In genomic region chr3:52479037-52479875, GRCh38 we compare ENCODE assay signal across 19 cellular contexts. TPM values are rescaled to one million over a fixed set of nuclear protein-coding genes. Genes with fewer than 3 reads are reported as not detected.
DNase-seq lines count a peak whose midpoint lies in the region; ATAC-seq and TF ChIP-seq lines count a peak whose summit lies in the region.
"Had no signal": no experiment of that assay in that cellular context is flagged by ENCODE, and none has a peak within 500 bp of the region (broad histone marks: within the 10 kb centered on the region; RNA-seq: fewer than 3 reads in every experiment).

No MANE protein-coding gene starts in this region.

- no peak overlapping the region for H3K4me3 Mint-ChIP-seq in activated T-helper 2 cell treated with anti-CD3 and anti-CD28 coated beads, Interferon-gamma antibody, Interleukin-2, Interleukin-4, amounts not matched to agents 10 μg/mL and 5 μg/mL and 100 μg/mL, durations not matched to agents 14 hours and 24 hours and 36 hours (ENCODE audit: low read depth)
- H3K4me3 Mint-ChIP-seq in endothelial cell (ENCODE audit: unreplicated experiment), result peak overlapping the region; percentile 67
- H3K4me3 Mint-ChIP-seq in stimulated activated effector memory CD8-positive, alpha-beta T cell treated with anti-CD3 and anti-CD28 coated beads, Interleukin-12 subunit alpha, Interleukin-12 subunit beta, amount 100 ng/mL, for 72 hours, result no peak overlapping the region
- H3K4me3 Mint-ChIP-seq in activated CD4-positive, alpha-beta T cell treated with anti-CD3 and anti-CD28 coated beads, Interleukin-2, amount 10 ng/mL, durations not matched to agents 24 days and 14 days, result no peak overlapping the region
- H3K4me3 Mint-ChIP-seq: CD4-positive, alpha-beta T cell had no signal

- peak; percentile 42 for DNase-seq in SK-N-DZ (ENCODE audit: low spot score)
- DNase-seq in activated T-helper 2 cell treated with anti-CD3 and anti-CD28 coated beads, Interferon-gamma antibody, Interleukin-2, Interleukin-4, amounts not matched to agents 10 μg/mL and 5 μg/mL and 100 μg/mL, durations not matched to agents 14 hours and 24 hours and 36 hours (ENCODE audit: low spot score), result no peak
- no peak for DNase-seq in endothelial cell (ENCODE audit: low spot score)
- no peak for DNase-seq in stimulated activated effector memory CD8-positive, alpha-beta T cell treated with anti-CD3 and anti-CD28 coated beads, Interleukin-12 subunit alpha, Interleukin-12 subunit beta, amount 100 ng/mL, for 72 hours (ENCODE audit: low spot score in 2 of 2)
- no peak for DNase-seq in activated CD4-positive, alpha-beta T cell treated with anti-CD3 and anti-CD28 coated beads, Interleukin-2, amount 10 ng/mL, durations not matched to agents 24 days and 14 days
- DNase-seq: CD4-positive, alpha-beta T cell; COR-L47; DMS79 treated with DMSO at 0.1 percent for 48 hours; Karpas-422; NCI-H1417; NCI-H187; NCI-H446; NCI-H526 had no signal

- no peak for ATAC-seq in stimulated activated effector memory CD8-positive, alpha-beta T cell treated with anti-CD3 and anti-CD28 coated beads, Interleukin-12 subunit alpha, Interleukin-12 subunit beta, amount 100 ng/mL, for 72 hours
- no peak for ATAC-seq in HG03571 (IDR thresholded peaks at IDR 0.05; ENCODE audit: unreplicated experiment)
- ATAC-seq in activated CD4-positive, CD25-positive, alpha-beta regulatory T cell treated with anti-CD3 and anti-CD28 coated beads, Interleukin-2, amount 50 U/mL, for 24 hours, result no peak

- H3K36me3 Mint-ChIP-seq in activated T-helper 2 cell treated with anti-CD3 and anti-CD28 coated beads, Interferon-gamma antibody, Interleukin-2, Interleukin-4, amounts not matched to agents 10 μg/mL and 5 μg/mL and 100 μg/mL, durations not matched to agents 14 hours and 24 hours and 36 hours (ENCODE audit: low read depth), result peaks cover 57% of the 10 kb centered on the region
- H3K36me3 Mint-ChIP-seq in endothelial cell (ENCODE audit: low read depth, unreplicated experiment), result peaks cover 57% of the 10 kb centered on the region
- H3K36me3 Mint-ChIP-seq in stimulated activated effector memory CD8-positive, alpha-beta T cell treated with anti-CD3 and anti-CD28 coated beads, Interleukin-12 subunit alpha, Interleukin-12 subunit beta, amount 100 ng/mL, for 72 hours, result peaks cover 83% of the 10 kb centered on the region
- H3K36me3 Mint-ChIP-seq in activated CD4-positive, alpha-beta T cell treated with anti-CD3 and anti-CD28 coated beads, Interleukin-2, amount 10 ng/mL, durations not matched to agents 24 days and 14 days (ENCODE audit: low read depth), result peaks cover 60% of the 10 kb centered on the region

- H3K4me1 Mint-ChIP-seq in activated T-helper 2 cell treated with anti-CD3 and anti-CD28 coated beads, Interferon-gamma antibody, Interleukin-2, Interleukin-4, amounts not matched to agents 10 μg/mL and 5 μg/mL and 100 μg/mL, durations not matched to agents 14 hours and 24 hours and 36 hours (ENCODE audit: low read depth), result no peaks in the 10 kb centered on the region
- peaks cover 29% of the 10 kb centered on the region for H3K4me1 Mint-ChIP-seq in endothelial cell (ENCODE audit: unreplicated experiment)
- H3K4me1 Mint-ChIP-seq in stimulated activated effector memory CD8-positive, alpha-beta T cell treated with anti-CD3 and anti-CD28 coated beads, Interleukin-12 subunit alpha, Interleukin-12 subunit beta, amount 100 ng/mL, for 72 hours, result no peaks in the 10 kb centered on the region
- no peaks in the 10 kb centered on the region for H3K4me1 Mint-ChIP-seq in activated CD4-positive, alpha-beta T cell treated with anti-CD3 and anti-CD28 coated beads, Interleukin-2, amount 10 ng/mL, durations not matched to agents 24 days and 14 days

- no peak for TF ChIP-seq CTCF in endothelial cell (IDR thresholded peaks at IDR 0.05; ENCODE audit: unreplicated experiment)

- intact Hi-C loops in activated T-helper 2 cell treated with anti-CD3 and anti-CD28 coated beads, Interferon-gamma antibody, Interleukin-2, Interleukin-4, amounts not matched to agents 10 μg/mL and 5 μg/mL and 100 μg/mL, durations not matched to agents 14 hours and 24 hours and 36 hours (cut with micrococcal nuclease), result no loop called here
- intact Hi-C loops in activated CD4-positive, alpha-beta T cell treated with anti-CD3 and anti-CD28 coated beads, Interleukin-2, amount 10 ng/mL, durations not matched to agents 24 days and 14 days (cut with micrococcal nuclease), result no loop called here

- no peaks in the 10 kb centered on the region for H3K27me3 Mint-ChIP-seq in activated T-helper 2 cell treated with anti-CD3 and anti-CD28 coated beads, Interferon-gamma antibody, Interleukin-2, Interleukin-4, amounts not matched to agents 10 μg/mL and 5 μg/mL and 100 μg/mL, durations not matched to agents 14 hours and 24 hours and 36 hours (ENCODE audit: low read depth)
- peaks cover 15% of the 10 kb centered on the region for H3K27me3 Mint-ChIP-seq in endothelial cell (ENCODE audit: unreplicated experiment)
- H3K27me3 Mint-ChIP-seq in activated CD4-positive, alpha-beta T cell treated with anti-CD3 and anti-CD28 coated beads, Interleukin-2, amount 10 ng/mL, durations not matched to agents 24 days and 14 days, result no peaks in the 10 kb centered on the region
- H3K27me3 Mint-ChIP-seq: CD4-positive, alpha-beta T cell had no signal

- H3K27ac Mint-ChIP-seq in activated T-helper 2 cell treated with anti-CD3 and anti-CD28 coated beads, Interferon-gamma antibody, Interleukin-2, Interleukin-4, amounts not matched to agents 10 μg/mL and 5 μg/mL and 100 μg/mL, durations not matched to agents 14 hours and 24 hours and 36 hours, result peak overlapping the region; percentile 58
- H3K27ac Mint-ChIP-seq in endothelial cell (ENCODE audit: unreplicated experiment), result no peak overlapping the region
- peak overlapping the region; percentile 54 for H3K27ac Mint-ChIP-seq in stimulated activated effector memory CD8-positive, alpha-beta T cell treated with anti-CD3 and anti-CD28 coated beads, Interleukin-12 subunit alpha, Interleukin-12 subunit beta, amount 100 ng/mL, for 72 hours
- H3K27ac Mint-ChIP-seq in activated CD4-positive, alpha-beta T cell treated with anti-CD3 and anti-CD28 coated beads, Interleukin-2, amount 10 ng/mL, durations not matched to agents 24 days and 14 days, result no peak overlapping the region
- H3K27ac Mint-ChIP-seq: CD4-positive, alpha-beta T cell had no signal

- H3K9me3 Mint-ChIP-seq in activated T-helper 2 cell treated with anti-CD3 and anti-CD28 coated beads, Interferon-gamma antibody, Interleukin-2, Interleukin-4, amounts not matched to agents 10 μg/mL and 5 μg/mL and 100 μg/mL, durations not matched to agents 14 hours and 24 hours and 36 hours, result no peaks in the 10 kb centered on the region
- no peaks in the 10 kb centered on the region for H3K9me3 Mint-ChIP-seq in endothelial cell (ENCODE audit: unreplicated experiment)
- H3K9me3 Mint-ChIP-seq in stimulated activated effector memory CD8-positive, alpha-beta T cell treated with anti-CD3 and anti-CD28 coated beads, Interleukin-12 subunit alpha, Interleukin-12 subunit beta, amount 100 ng/mL, for 72 hours, result no peaks in the 10 kb centered on the region
- H3K9me3 Mint-ChIP-seq in activated CD4-positive, alpha-beta T cell treated with anti-CD3 and anti-CD28 coated beads, Interleukin-2, amount 10 ng/mL, durations not matched to agents 24 days and 14 days, result no peaks in the 10 kb centered on the region
- H3K9me3 Mint-ChIP-seq: CD4-positive, alpha-beta T cell had no signal

RNA-seq across cellular contexts. Expression of gene STAB1, which starts 15.9 kb away (rescaled TPM):
- polyA plus RNA-seq in SK-N-DZ (2014; cell fraction: cytosol; rRNA removed), result 0.17 and 0.36 TPM in 2 replicates
- polyA plus RNA-seq in SK-N-DZ (2014; cell fraction: nucleus; rRNA removed), result 4.5 and 8.7 TPM in 2 replicates
- total RNA-seq in activated T-helper 2 cell treated with anti-CD3 and anti-CD28 coated beads, Interferon-gamma antibody, Interleukin-2, Interleukin-4, amounts not matched to agents 10 μg/mL and 5 μg/mL and 100 μg/mL, durations not matched to agents 14 hours and 24 hours and 36 hours, result 0.07 TPM in 1 of 2 replicates, not detected in the other
- 866 TPM for total RNA-seq in endothelial cell (ENCODE audit: unreplicated experiment)
- 0.07 TPM in 1 of 2 replicates, not detected in the other for total RNA-seq in activated CD4-positive, alpha-beta T cell treated with anti-CD3 and anti-CD28 coated beads, Interleukin-2, amount 10 ng/mL, durations not matched to agents 24 days and 14 days
- total RNA-seq: M059J, OCI-LY7 had no signal

RNA-seq across cellular contexts. Expression of gene NISCH, which starts 23.9 kb away (rescaled TPM):
- polyA plus RNA-seq in SK-N-DZ (2014; cell fraction: cytosol; rRNA removed), result 28.0 and 49.3 TPM in 2 replicates
- 168 and 213 TPM in 2 replicates for polyA plus RNA-seq in SK-N-DZ (2014; cell fraction: nucleus; rRNA removed)
- total RNA-seq in activated T-helper 2 cell treated with anti-CD3 and anti-CD28 coated beads, Interferon-gamma antibody, Interleukin-2, Interleukin-4, amounts not matched to agents 10 μg/mL and 5 μg/mL and 100 μg/mL, durations not matched to agents 14 hours and 24 hours and 36 hours, result 70.0 and 73.4 TPM in 2 replicates
- total RNA-seq in endothelial cell (ENCODE audit: unreplicated experiment), result 261 TPM
- 72.6 and 75.5 TPM in 2 replicates for total RNA-seq in activated CD4-positive, alpha-beta T cell treated with anti-CD3 and anti-CD28 coated beads, Interleukin-2, amount 10 ng/mL, durations not matched to agents 24 days and 14 days

RNA-seq across cellular contexts. Expression of gene TNNC1, which starts 25.4 kb away (rescaled TPM):
- 2.7 and 3.3 TPM in 2 replicates for polyA plus RNA-seq in SK-N-DZ (2014; cell fraction: cytosol; rRNA removed)
- 1.7 and 6.5 TPM in 2 replicates for polyA plus RNA-seq in SK-N-DZ (2014; cell fraction: nucleus; rRNA removed)
- 0.34 and 0.46 TPM in 2 replicates for total RNA-seq in activated T-helper 2 cell treated with anti-CD3 and anti-CD28 coated beads, Interferon-gamma antibody, Interleukin-2, Interleukin-4, amounts not matched to agents 10 μg/mL and 5 μg/mL and 100 μg/mL, durations not matched to agents 14 hours and 24 hours and 36 hours
- total RNA-seq in endothelial cell (ENCODE audit: unreplicated experiment), result 0.67 TPM
- total RNA-seq in activated CD4-positive, alpha-beta T cell treated with anti-CD3 and anti-CD28 coated beads, Interleukin-2, amount 10 ng/mL, durations not matched to agents 24 days and 14 days, result 1.2 and 1.5 TPM in 2 replicates
- total RNA-seq: M059J, Peyer's patch had no signal

RNA-seq across cellular contexts. Expression of gene SEMA3G, which starts 34.4 kb away (rescaled TPM):
- polyA plus RNA-seq in SK-N-DZ (2014; cell fraction: cytosol; rRNA removed), result 0.24 and 1.3 TPM in 2 replicates
- polyA plus RNA-seq in SK-N-DZ (2014; cell fraction: nucleus; rRNA removed), result 0.39 and 2.1 TPM in 2 replicates
- 0.30 and 0.32 TPM in 2 replicates for total RNA-seq in activated T-helper 2 cell treated with anti-CD3 and anti-CD28 coated beads, Interferon-gamma antibody, Interleukin-2, Interleukin-4, amounts not matched to agents 10 μg/mL and 5 μg/mL and 100 μg/mL, durations not matched to agents 14 hours and 24 hours and 36 hours
- total RNA-seq in endothelial cell (ENCODE audit: unreplicated experiment), result 175 TPM
- total RNA-seq in activated CD4-positive, alpha-beta T cell treated with anti-CD3 and anti-CD28 coated beads, Interleukin-2, amount 10 ng/mL, durations not matched to agents 24 days and 14 days, result 0.05 and 0.21 TPM in 2 replicates
- total RNA-seq: OCI-LY7 had no signal
- polyA plus RNA-seq: BJ had no signal

RNA-seq across cellular contexts. Expression of gene NT5DC2, which starts 54.4 kb away (rescaled TPM):
- polyA plus RNA-seq in SK-N-DZ (2014; cell fraction: cytosol; rRNA removed), result 342 and 366 TPM in 2 replicates
- polyA plus RNA-seq in SK-N-DZ (2014; cell fraction: nucleus; rRNA removed), result 688 and 845 TPM in 2 replicates
- 77.9 and 88.4 TPM in 2 replicates for total RNA-seq in activated T-helper 2 cell treated with anti-CD3 and anti-CD28 coated beads, Interferon-gamma antibody, Interleukin-2, Interleukin-4, amounts not matched to agents 10 μg/mL and 5 μg/mL and 100 μg/mL, durations not matched to agents 14 hours and 24 hours and 36 hours
- total RNA-seq in endothelial cell (ENCODE audit: unreplicated experiment), result 252 TPM
- 75.6 and 76.9 TPM in 2 replicates for total RNA-seq in activated CD4-positive, alpha-beta T cell treated with anti-CD3 and anti-CD28 coated beads, Interleukin-2, amount 10 ng/mL, durations not matched to agents 24 days and 14 days

Comparison
In these comparisons a context has a peak if more than half of its experiments do, and no peak if none do; other contexts are left out.
1. H3K27ac Mint-ChIP-seq: peak in activated T-helper 2 cell treated with anti-CD3 and anti-CD28 coated beads, Interferon-gamma antibody, Interleukin-2, Interleukin-4, amounts not matched to agents 10 μg/mL and 5 μg/mL and 100 μg/mL, durations not matched to agents 14 hours and 24 hours and 36 hours (single experiment) and stimulated activated effector memory CD8-positive, alpha-beta T cell treated with anti-CD3 and anti-CD28 coated beads, Interleukin-12 subunit alpha, Interleukin-12 subunit beta, amount 100 ng/mL, for 72 hours (single experiment); none in endothelial cell (single experiment) and activated CD4-positive, alpha-beta T cell treated with anti-CD3 and anti-CD28 coated beads, Interleukin-2, amount 10 ng/mL, durations not matched to agents 24 days and 14 days (single experiment).
2. RNA of gene STAB1, which starts 15.9 kb away (total RNA-seq): 866 TPM in endothelial cell (single experiment); 0.07 TPM in activated CD4-positive, alpha-beta T cell treated with anti-CD3 and anti-CD28 coated beads, Interleukin-2, amount 10 ng/mL, durations not matched to agents 24 days and 14 days and 0.07 TPM in activated T-helper 2 cell treated with anti-CD3 and anti-CD28 coated beads, Interferon-gamma antibody, Interleukin-2, Interleukin-4, amounts not matched to agents 10 μg/mL and 5 μg/mL and 100 μg/mL, durations not matched to agents 14 hours and 24 hours and 36 hours; every median in the first group is over 100 times any median in the second.